ENCODE assay signal across 11 cellular contexts in genomic region chr3:52468336-52468735, GRCh38. TPM values are rescaled to one million over a fixed set of nuclear protein-coding genes. Genes with fewer than 3 reads are reported as not detected.
DNase-seq lines count a peak whose midpoint lies in the region; ATAC-seq and TF ChIP-seq lines count a peak whose summit lies in the region.
"Had no signal": no experiment of that assay in that cellular context is flagged by ENCODE, and none has a peak within 500 bp of the region (broad histone marks: within the 10 kb centered on the region; RNA-seq: fewer than 3 reads in every experiment).

No MANE protein-coding gene starts in this region.

- no peak overlapping the region for H3K4me2 ChIP-seq in fibroblast of lung (ENCODE audit: extremely low read depth, insufficient read depth, low read length)

- H3K4me1 ChIP-seq in fibroblast of lung (ENCODE audit: control insufficient read depth, extremely low read depth, insufficient read depth, low read length) (peaks cover 6% of the 10 kb centered on the region), prostate gland (replicated peaks) (peaks cover 33% of the 10 kb centered on the region)

- H3K27ac ChIP-seq in fibroblast of lung (ENCODE audit: insufficient read depth, low read length) = no peak overlapping the region
- peak overlapping the region; percentile 81 to 82 for H3K27ac ChIP-seq in prostate gland

- H3K27me3 ChIP-seq in fibroblast of lung (ENCODE audit: control insufficient read depth, insufficient read depth, low read length) (no peaks in the 10 kb centered on the region), prostate gland (replicated peaks; ENCODE audit: insufficient read depth) (no peaks in the 10 kb centered on the region)

- H3K9me3 ChIP-seq in fibroblast of lung (ENCODE audit: control insufficient read depth, insufficient read depth, low read depth, low read length) (no peaks in the 10 kb centered on the region), prostate gland (no peaks in the 10 kb centered on the region)

- in situ Hi-C loops in G401 (cut with HindIII; ENCODE audit: low sequenced_read_pairs) = no loop called here

- 47% methylated on average over 9 of the region's 9 CpGs for WGBS in prostate gland

- H3K4me3 ChIP-seq in fibroblast of lung (replicated peaks in 1 of 4; ENCODE audit: control extremely low read depth in 1 of 4, insufficient read depth in 1 of 4, low read depth in 3 of 4, low read length in 4 of 4) = no peak overlapping the region
- no peak overlapping the region for H3K4me3 ChIP-seq in prostate gland

- H3K79me2 ChIP-seq in fibroblast of lung (ENCODE audit: control insufficient read depth, insufficient read depth, low read length) = peaks cover 12% of the 10 kb centered on the region

- no peak overlapping the region for H2AFZ ChIP-seq in fibroblast of lung (ENCODE audit: low read length)

- TF ChIP-seq POLR2A in prostate gland (IDR thresholded peaks at IDR 0.05) = no peak

- ATAC-seq in GM18873 (IDR thresholded peaks at IDR 0.05; ENCODE audit: low FRiP score, unreplicated experiment) = no peak
- ATAC-seq in GM19467 (IDR thresholded peaks at IDR 0.05; ENCODE audit: unreplicated experiment) = no peak

- intact Hi-C loops in prostate gland (cut with DNase I) = loop anchor here (2.0 kb wide), 1 partner anchor 66 kb away; no protein-coding TSS in a partner anchor

- no peak overlapping the region for H3K9ac ChIP-seq in fibroblast of lung (ENCODE audit: insufficient read depth, low read length)

- H4K20me1 ChIP-seq in fibroblast of lung (ENCODE audit: control insufficient read depth, extremely low read depth, insufficient read depth, low read length) = no peaks in the 10 kb centered on the region

- H3K36me3 ChIP-seq in fibroblast of lung (ENCODE audit: control insufficient read depth, insufficient read depth, low read length) = peaks cover 23% of the 10 kb centered on the region
- H3K36me3 ChIP-seq in prostate gland = peaks cover 0 to 13% of the 10 kb centered on the region in 2 donors

- DNase-seq in G401 (ENCODE audit: low spot score) = peak; percentile 72
- peak; percentile 90 for DNase-seq in NCI-H524 treated with DMSO at 0.1 percent for 48 hours (lab: John Stamatoyannopoulos, UW)
- DNase-seq in fibroblast of lung (ENCODE audit: low read depth in 2 of 2) = peak; percentile 31 to 32
- no peak for DNase-seq in prostate gland (ENCODE audit: low spot score)
- no peak for DNase-seq in kidney glomerular epithelial cell (lab: John Stamatoyannopoulos, UW)
- DNase-seq in NCI-H146 (lab: John Stamatoyannopoulos, UW) = no peak
- DNase-seq: activated gamma-delta T cell, SHP77 had no signal

- TF ChIP-seq CTCF in fibroblast of lung (conservative IDR thresholded peaks at IDR 0.05 in 1 of 2, IDR thresholded peaks at IDR 0.05 in 1 of 2; ENCODE audit: low read depth in 1 of 2, low read length in 2 of 2) (no peak), prostate gland (IDR thresholded peaks at IDR 0.05) (no peak)

RNA-seq across cellular contexts. Expression of gene NISCH, which starts 12.9 kb away (rescaled TPM):
- total RNA-seq in G401 (2014; rRNA removed; shearing (Covaris generic)) = 25.5 and 28.9 TPM in 2 replicates
- total RNA-seq in fibroblast of lung (51.4 and 69.9 TPM in 2 replicates), prostate gland (100 to 1,000 TPM; 107 to 277 TPM)
- 30.8 and 31.1 TPM in 2 replicates for polyA plus RNA-seq in fibroblast of lung
- polyA plus RNA-seq in fibroblast of lung (2012) = 29.8 and 33.1 TPM in 2 replicates
- 96.5 and 108 TPM in 2 replicates for polyA minus RNA-seq in fibroblast of lung (ENCODE audit: low replicate concordance)

RNA-seq across cellular contexts. Expression of gene TNNC1, which starts 14.5 kb away (rescaled TPM):
- total RNA-seq in G401 (2014; rRNA removed; shearing (Covaris generic)) = 86.7 and 117 TPM in 2 replicates
- total RNA-seq in fibroblast of lung (0.33 and 0.51 TPM in 2 replicates), prostate gland (100 to 1,000 TPM in 1 of 2 donors, 1 to 10 TPM in 1; 2.7 to 109 TPM)
- polyA plus RNA-seq in fibroblast of lung = 0.69 and 0.89 TPM in 2 replicates
- 0.70 and 1.3 TPM in 2 replicates for polyA plus RNA-seq in fibroblast of lung (2012)
- polyA minus RNA-seq in fibroblast of lung (ENCODE audit: low replicate concordance) = not detected in 2 replicates
- polyA plus RNA-seq: IgD-negative memory B cell had no signal

RNA-seq across cellular contexts. Expression of gene SEMA3G, which starts 23.4 kb away (rescaled TPM):
- 0.10 and 0.98 TPM in 2 replicates for total RNA-seq in G401 (2014; rRNA removed; shearing (Covaris generic))
- under 0.01 and 0.17 TPM in 2 replicates for total RNA-seq in fibroblast of lung
- polyA plus RNA-seq in fibroblast of lung = 0.02 TPM in 1 of 2 replicates, not detected in the other
- polyA plus RNA-seq in fibroblast of lung (2012) = 0.10 TPM in 1 of 2 replicates, not detected in the other
- polyA minus RNA-seq in fibroblast of lung (ENCODE audit: low replicate concordance) = not detected in 2 replicates
- 1 to 10 TPM; 3.5 to 7.6 TPM for total RNA-seq in prostate gland

RNA-seq across cellular contexts. Expression of gene STAB1, which starts 26.8 kb away (rescaled TPM):
- not detected in 2 replicates for total RNA-seq in G401 (2014; rRNA removed; shearing (Covaris generic))
- total RNA-seq in fibroblast of lung = under 0.01 TPM in 2 replicates
- 0.03 and 0.09 TPM in 2 replicates for polyA plus RNA-seq in fibroblast of lung
- 0.01 and 0.07 TPM in 2 replicates for polyA plus RNA-seq in fibroblast of lung (2012)
- polyA minus RNA-seq in fibroblast of lung (ENCODE audit: low replicate concordance) = 0.33 TPM in 1 of 2 replicates, not detected in the other
- total RNA-seq in prostate gland = 10 to 100 TPM; 21.8 to 68.6 TPM
- polyA plus RNA-seq: IgD-negative memory B cell had no signal

RNA-seq across cellular contexts. Expression of gene PHF7, which starts 57.9 kb away (rescaled TPM):
- 6.7 and 8.3 TPM in 2 replicates for total RNA-seq in G401 (2014; rRNA removed; shearing (Covaris generic))
- 3.1 and 5.0 TPM in 2 replicates for total RNA-seq in fibroblast of lung
- polyA plus RNA-seq in fibroblast of lung = 5.2 and 5.5 TPM in 2 replicates
- 2.7 and 2.8 TPM in 2 replicates for polyA plus RNA-seq in fibroblast of lung (2012)
- polyA minus RNA-seq in fibroblast of lung (ENCODE audit: low replicate concordance) = 2.4 TPM in 1 of 2 replicates, not detected in the other
- total RNA-seq in prostate gland = 100 to 1,000 TPM in 1 of 2 donors, 1 to 10 TPM in 1; 6.4 to 176 TPM

Comparison
In these comparisons a context has a peak if more than half of its experiments do, and no peak if none do; other contexts are left out.
1. DNase-seq: peak in G401 (single experiment), NCI-H524 treated with DMSO at 0.1 percent for 48 hours (single experiment) and fibroblast of lung (2 of 2); none in prostate gland (single experiment), kidney glomerular epithelial cell (single experiment) and NCI-H146 (single experiment).